8 cellular contexts compared by ENCODE assay signal in genomic region chr16:86510465-86511261, GRCh38. TPM values are rescaled to one million over a fixed set of nuclear protein-coding genes. Genes with fewer than 3 reads are reported as not detected.
DNase-seq lines count a peak whose midpoint lies in the region; ATAC-seq and TF ChIP-seq lines count a peak whose summit lies in the region.

Gene FOXF1 (plus strand): TSS chr16:86510527. CDS start chr16:86510570, 43 bp downstream.

- WGBS in lower leg skin, 2 donors: 0 to 6% methylated on average over 18 to 68 of the region's 89 CpGs

- no peaks in the 10 kb centered on the region for H3K36me3 ChIP-seq in brain microvascular endothelial cell (replicated peaks)
- H3K36me3 ChIP-seq in upper lobe of right lung: peaks cover 4% of the 10 kb centered on the region

- H3K9me3 ChIP-seq in upper lobe of right lung: no peaks in the 10 kb centered on the region

- H3K4me1 ChIP-seq in upper lobe of right lung: peaks cover 14% of the 10 kb centered on the region

- intact Hi-C loops in Right ventricle myocardium inferior (cut with DNase I) (no loop called here), cardiac septum (cut with DNase I) (no loop called here), lower leg skin (cut with DNase I; ENCODE audit: low total_unique reads) (no loop called here), upper lobe of right lung (cut with DNase I) (loop anchor here (10.0 kb wide), 1 partner anchor 166 kb away; no protein-coding TSS in a partner anchor)

- H3K27ac ChIP-seq in brain microvascular endothelial cell (no peak within 1 kb of the TSS), upper lobe of right lung (peak within 1 kb of the TSS; percentile 86)

- peak; percentile 54 for DNase-seq in Right ventricle myocardium inferior (ENCODE audit: missing footprints)
- DNase-seq in cardiac septum (ENCODE audit: low spot score): no peak
- DNase-seq in brain microvascular endothelial cell: no peak
- no peak for DNase-seq in lower leg skin (ENCODE audit: low spot score in 2 of 2)
- no peak for DNase-seq in upper lobe of right lung
- DNase-seq in NCI-H2196 (lab: John Stamatoyannopoulos, UW; ENCODE audit: unreplicated experiment): no peak
- DNase-seq in AML-193 (lab: John Stamatoyannopoulos, UW): no peak

- TF ChIP-seq POLR2A in lower leg skin (IDR thresholded peaks at IDR 0.05): no peak

- H3K27me3 ChIP-seq in brain microvascular endothelial cell (replicated peaks) (peaks cover 93% of the 10 kb centered on the region), upper lobe of right lung (peaks cover 78% of the 10 kb centered on the region)

- TF ChIP-seq CTCF in brain microvascular endothelial cell (IDR thresholded peaks at IDR 0.05; ENCODE audit: low read depth, low read length, missing control alignments) (no peak), lower leg skin (IDR thresholded peaks at IDR 0.05) (no peak), upper lobe of right lung (IDR thresholded peaks at IDR 0.05) (no peak)

- in situ Hi-C loops in brain microvascular endothelial cell (cut with HindIII; ENCODE audit: low pct_ligation_motif_present, low sequenced_read_pairs): loop anchor here (10.0 to 25.0 kb wide), 2 partner anchors 173 to 436 kb away; no protein-coding TSS in a partner anchor

- ATAC-seq in Right ventricle myocardium inferior (peak; percentile 4), upper lobe of right lung (no peak), HG02884 (IDR thresholded peaks at IDR 0.05; ENCODE audit: unreplicated experiment) (no peak)

- H3K4me3 ChIP-seq in brain microvascular endothelial cell (ENCODE audit: low read depth, low read length): peak within 1 kb of the TSS; percentile 39
- H3K4me3 ChIP-seq in lower leg skin (ENCODE audit: low read depth, poor library complexity, severe bottlenecking): peak within 1 kb of the TSS; percentile 26
- peak within 1 kb of the TSS; percentile 62 for H3K4me3 ChIP-seq in upper lobe of right lung

RNA-seq across cellular contexts. Expression of gene FOXF1, which starts in this region (rescaled TPM):
- total RNA-seq in Right ventricle myocardium inferior: 0.05 TPM
- 0.16 TPM for total RNA-seq in cardiac septum
- total RNA-seq in lower leg skin: under 1 TPM in 2 of 4 donors, not detected in 2; 0.10 to 0.45 TPM
- 46.4 TPM for total RNA-seq in upper lobe of right lung

Comparison
In these comparisons a context has a peak if more than half of its experiments do, and no peak if none do; other contexts are left out.
1. RNA of gene FOXF1 (total RNA-seq): 46.4 TPM in upper lobe of right lung (single experiment); 0.16 TPM in cardiac septum (single experiment), 0.10 to 0.45 TPM in lower leg skin and 0.05 TPM in Right ventricle myocardium inferior (single experiment); every median in the first group is over 10 times any median in the second.
2. Peak in DNase-seq and ATAC-seq in Right ventricle myocardium inferior; RNA of the gene not detected or under 1 TPM.
3. Peak in every context shown above with its lines, with median percentiles within 50 percentile points of each other: H3K4me3 ChIP-seq.